13 cellular contexts compared by ENCODE assay signal in genomic region chr7:116357776-116358670, GRCh38.
DNase-seq lines count a peak whose midpoint lies in the region; ATAC-seq and TF ChIP-seq lines count a peak whose summit lies in the region.
"Had no signal": no experiment of that assay in that cellular context is flagged by ENCODE, and none has a peak within 500 bp of the region (broad histone marks: within the 10 kb centered on the region; RNA-seq: fewer than 3 reads in every experiment).

No MANE protein-coding gene starts in this region.

- peak overlapping the region; percentile 95 for H2BK120ac ChIP-seq in IMR-90 (ENCODE audit: low read depth, low read length)

- no peaks in the 10 kb centered on the region for H3K27me3 Mint-ChIP-seq in MCF 10A (ENCODE audit: insufficient read depth, unreplicated experiment)
- H3K27me3 Mint-ChIP-seq: type B pancreatic cell had no signal

- H2AFZ ChIP-seq in IMR-90 (replicated peaks; ENCODE audit: low read length, poor library complexity), result no peak overlapping the region

- H3K23ac ChIP-seq in IMR-90 (ENCODE audit: low read depth, low read length), result peak overlapping the region; percentile 36; the same call in 1 of the 2 replicates

- H3K36me3 Mint-ChIP-seq in MCF 10A (ENCODE audit: insufficient read depth, unreplicated experiment), result no peaks in the 10 kb centered on the region
- H3K36me3 Mint-ChIP-seq: type B pancreatic cell had no signal

- 0% methylated on average over 1 of the region's 5 CpGs; no CpG with 5 or more reads in 1 of the 2 experiments for whole genome bisulfite sequencing in IMR-90 (ENCODE audit: extremely low coverage in 2 of 2, insufficient read length in 1 of 2), 2 experiments
- 35 to 37% methylated on average over 5 of the region's 5 CpGs for WGBS in thyroid gland, 2 donors

- peaks cover 24% of the 10 kb centered on the region for H3K4me1 ChIP-seq in IMR-90 (ENCODE audit: control insufficient read depth, insufficient read depth, low read length)
- peaks cover 56 to 61% of the 10 kb centered on the region in 2 donors for H3K4me1 ChIP-seq in thyroid gland

- CTCF ChIA-PET in IMR-90 (lab: Yijun Ruan, JAX), result no interaction called here
- CTCF ChIA-PET in MCF 10A (lab: Yijun Ruan, JAX), result interaction anchor here (0.5 to 1.2 kb wide), 2 partner anchors 119 to 137 kb away, joined by 4 to 5 read pairs; no protein-coding TSS in a partner anchor

- no peak overlapping the region for H3K4me3 ChIP-seq in IMR-90 (ENCODE audit: insufficient read depth, low read depth, low read length)
- H3K4me3 ChIP-seq in thyroid gland (replicated peaks in 1 of 3), result no peak overlapping the region

- H3K9me1 ChIP-seq in IMR-90 (ENCODE audit: insufficient read depth, low read length), result peaks cover 6% of the 10 kb centered on the region

- TF ChIP-seq RAD21 in IMR-90 (IDR thresholded peaks at IDR 0.05; ENCODE audit: low read length), result no peak

- peak overlapping the region; percentile 73 for H3K4ac ChIP-seq in IMR-90 (ENCODE audit: low read depth, low read length)

- DNase-seq in IMR-90 (peak; percentile 62), MCF 10A (ENCODE audit: unreplicated experiment) (peak; percentile 76), kidney glomerular epithelial cell (lab: John Stamatoyannopoulos, UW) (peak; percentile 89), thyroid gland (peak; percentile 84 to 85), NCI-H2081 (lab: John Stamatoyannopoulos, UW) (no peak), SK-N-DZ (ENCODE audit: low spot score) (no peak), HPDE6-E6E7 (ENCODE audit: extremely low spot score) (no peak)
- DNase-seq: DND-41; NCI-H748 treated with DMSO at 0.1 percent for 48 hours; stimulated activated CD4-positive, alpha-beta T cell treated with anti-CD3 and anti-CD28 coated beads, Interleukin-4, amount 100 ng/mL, for 1 hour had no signal

- intact Hi-C loops in IMR-90 (cut with micrococcal nuclease), result loop anchor here (5.0 kb wide), 1 partner anchor 69 kb away; no protein-coding TSS in a partner anchor
- intact Hi-C loops in MCF 10A (cut with micrococcal nuclease), result loop anchor here (5.0 kb wide), 2 partner anchors 69 to 214 kb away; no protein-coding TSS in a partner anchor
- intact Hi-C loops in thyroid gland (cut with DNase I), result loop anchor here (10.0 kb wide), 2 partner anchors 83 to 167 kb away; partner anchors contain the start of gene CAV1

- H3K27ac Mint-ChIP-seq in MCF 10A (ENCODE audit: low read depth, unreplicated experiment), result peak overlapping the region; percentile 98
- H3K27ac Mint-ChIP-seq: type B pancreatic cell had no signal

- TF ChIP-seq CTCF in IMR-90 (conservative IDR thresholded peaks at IDR 0.05; ENCODE audit: low read depth, low read length), result no peak
- TF ChIP-seq CTCF in MCF 10A (IDR thresholded peaks at IDR 0.05; ENCODE audit: unreplicated experiment), result no peak
- no peak for TF ChIP-seq CTCF in thyroid gland (IDR thresholded peaks at IDR 0.05)

- peak overlapping the region; percentile 76 for H4K5ac ChIP-seq in IMR-90 (ENCODE audit: low read depth, low read length)

- H2BK5ac ChIP-seq in IMR-90 (ENCODE audit: low read depth, low read length, poor library complexity, severe bottlenecking), result peak overlapping the region; percentile 90

- H2AK9ac ChIP-seq in IMR-90 (replicated peaks; ENCODE audit: low read depth, low read length, poor library complexity), result no peak overlapping the region

- H3K27ac ChIP-seq in IMR-90 (ENCODE audit: insufficient read depth, low read length) (peak overlapping the region; percentile 39), thyroid gland (peak overlapping the region; percentile 93 to 97 (median 96))

- peak overlapping the region; percentile 89 for H2BK20ac ChIP-seq in IMR-90 (ENCODE audit: low read depth, low read length)

- peaks cover 37% of the 10 kb centered on the region for H3K4me1 Mint-ChIP-seq in MCF 10A (ENCODE audit: insufficient read depth, unreplicated experiment)
- H3K4me1 Mint-ChIP-seq: central memory CD8-positive, alpha-beta T cell had no signal

- H4K8ac ChIP-seq in IMR-90 (ENCODE audit: low read depth in 2 of 2, low read length in 2 of 2), result peak overlapping the region; percentile 22 to 56

- no peak for ATAC-seq in IMR-90 (ENCODE audit: low read depth)
- no peak for ATAC-seq in GM21360 (IDR thresholded peaks at IDR 0.05; ENCODE audit: unreplicated experiment)

- H3K27me3 ChIP-seq in IMR-90 (ENCODE audit: control insufficient read depth, insufficient read depth, low read length) (no peaks in the 10 kb centered on the region), thyroid gland (no peaks in the 10 kb centered on the region)

- H3K56ac ChIP-seq in IMR-90 (ENCODE audit: extremely low read depth, insufficient read depth, low read length), result peak overlapping the region; percentile 40; the same call in 1 of the 2 replicates

- dilution Hi-C loops in IMR-90 (cut with HindIII; ENCODE audit: low sequenced_read_pairs, unreplicated experiment), result no loop called here

- in situ Hi-C loops in IMR-90 (cut with MboI; ENCODE audit: low sequenced_read_pairs), result no loop called here

- no peaks in the 10 kb centered on the region for H3K36me3 ChIP-seq in IMR-90 (ENCODE audit: control insufficient read depth, insufficient read depth, low read length)
- no peaks in the 10 kb centered on the region for H3K36me3 ChIP-seq in thyroid gland

- peak overlapping the region; percentile 96 for H3K18ac ChIP-seq in IMR-90 (ENCODE audit: low read depth, low read length)

- no peak overlapping the region for H3K4me3 Mint-ChIP-seq in MCF 10A (ENCODE audit: unreplicated experiment)
- H3K4me3 Mint-ChIP-seq: central memory CD8-positive, alpha-beta T cell; type B pancreatic cell had no signal

- H4K91ac ChIP-seq in IMR-90 (ENCODE audit: insufficient read depth, low read depth, low read length), result peak overlapping the region; percentile 45

- H3K79me1 ChIP-seq in IMR-90 (ENCODE audit: low read depth in 1 of 2, low read length in 2 of 2), result peaks cover 5 to 14% of the 10 kb centered on the region in 2 experiments; a peak in 2 of 4 replicates

- BruUV-seq in IMR-90 (replicated peaks; lab: Mats Ljungman, UMichigan), result no TSS peak
- BruUV-seq in MCF 10A (replicated peaks; lab: Mats Ljungman, UMichigan), result no TSS peak

- H3K4me2 ChIP-seq in IMR-90 (ENCODE audit: low read depth, low read length), result no peak overlapping the region

- TF ChIP-seq POLR2A in IMR-90 (IDR thresholded peaks at IDR 0.05; ENCODE audit: low read depth, low read length) (no peak), thyroid gland (IDR thresholded peaks at IDR 0.05) (no peak)

- peaks cover 9% of the 10 kb centered on the region for H3K9me3 Mint-ChIP-seq in MCF 10A (ENCODE audit: unreplicated experiment)
- H3K9me3 Mint-ChIP-seq: central memory CD8-positive, alpha-beta T cell had no signal

- H2BK15ac ChIP-seq in IMR-90 (ENCODE audit: low read depth, low read length), result peak overlapping the region; percentile 83; the same call in 2 of the 3 replicates

- H3K9me3 ChIP-seq in IMR-90 (ENCODE audit: control insufficient read depth, insufficient read depth, low read length), result no peaks in the 10 kb centered on the region
- no peaks in the 10 kb centered on the region for H3K9me3 ChIP-seq in thyroid gland

- no peak overlapping the region for H3K9ac ChIP-seq in IMR-90 (ENCODE audit: low read depth, low read length)

- H3K14ac ChIP-seq in IMR-90 (replicated peaks; ENCODE audit: low read depth, low read length), result peak overlapping the region; percentile 80

- POLR2A ChIA-PET in IMR-90 (lab: Charles Lee; ENCODE audit: unreplicated experiment) (interaction anchor here (0.6 kb wide), 1 partner anchor 84 kb away, joined by 5 read pairs; no protein-coding TSS in a partner anchor), MCF 10A (lab: Yijun Ruan, JAX) (interaction anchor here (0.5 to 2.3 kb wide), 4 partner anchors 8 to 148 kb away, joined by 4 to 8 read pairs (median 5); partner anchors contain the start of gene TES)

- peak overlapping the region; percentile 73; the same call in 1 of the 2 replicates for H2AK5ac ChIP-seq in IMR-90 (ENCODE audit: low read depth, low read length)

- H4K20me1 ChIP-seq in IMR-90 (ENCODE audit: insufficient read depth, low read length), result no peaks in the 10 kb centered on the region

TF ChIP-seq in IMR-90, 13 proteins besides CTCF, POLR2A, EP300 and RAD21:
- TF ChIP-seq RFX5 (IDR thresholded peaks at IDR 0.05; ENCODE audit: low read depth, low read length) (no peak), NFE2L2 (IDR thresholded peaks at IDR 0.05; ENCODE audit: low read depth, low read length) (no peak), MXI1 (IDR thresholded peaks at IDR 0.05; ENCODE audit: borderline replicate concordance, low read depth, low read length) (no peak), FOS (IDR thresholded peaks at IDR 0.05; ENCODE audit: low read depth, low read length) (0 out of 2 replicates have a peak, but pooled peaks have one; percentile 18), MAFK (IDR thresholded peaks at IDR 0.05; ENCODE audit: low read depth, low read length) (no peak)

Comparison
In these comparisons a context has a peak if more than half of its experiments do, and no peak if none do; other contexts are left out.
1. DNase-seq: peak in IMR-90 (single experiment), MCF 10A (single experiment), kidney glomerular epithelial cell (single experiment) and thyroid gland (2 of 2); none in NCI-H2081 (0 of 2), SK-N-DZ (single experiment) and HPDE6-E6E7 (single experiment).